13 cellular contexts compared by ENCODE assay signal in genomic region chr1:31987231-31987630, GRCh38. TPM values are rescaled to one million over a fixed set of nuclear protein-coding genes. Genes with fewer than 3 reads are reported as not detected.
DNase-seq lines count a peak whose midpoint lies in the region; ATAC-seq, FAIRE-seq and TF ChIP-seq lines count a peak whose summit lies in the region.
"Had no signal": no experiment of that assay in that cellular context is flagged by ENCODE, and none has a peak within 500 bp of the region (broad histone marks: within the 10 kb centered on the region; RNA-seq: fewer than 3 reads in every experiment).

No MANE protein-coding gene starts in this region.

- TF ChIP-seq CTCF in H1 (IDR thresholded peaks at IDR 0.05; ENCODE audit: control extremely low read depth in 1 of 3, insufficient read depth in 1 of 3, low read depth in 1 of 3, low read length in 3 of 3) = no peak

- H3K4me1 ChIP-seq in H1 (replicated peaks in 1 of 4; ENCODE audit: control insufficient read depth in 3 of 4, insufficient read depth in 4 of 4, low read length in 3 of 4) = peaks cover 0 to 6% (median 3%) of the 10 kb centered on the region in 4 experiments; a peak in 6 of 7 replicates
- H3K4me1 ChIP-seq: right lobe of liver had no signal

- H2BK12ac ChIP-seq in H1 (ENCODE audit: low read depth, low read length) = 0 out of 2 replicates have a peak overlapping the region, but pooled peaks have one; percentile 18

- H3K27ac ChIP-seq in H1 (ENCODE audit: low read depth, low read length) = no peak overlapping the region
- H3K27ac ChIP-seq: right lobe of liver, upper lobe of left lung had no signal

- H3K9ac ChIP-seq in H1 (replicated peaks in 1 of 4; ENCODE audit: extremely low read depth in 1 of 4, low read depth in 3 of 4, low read length in 3 of 4) = no peak overlapping the region

- no peak for ATAC-seq in stimulated activated effector memory CD8-positive, alpha-beta T cell treated with anti-CD3 and anti-CD28 coated beads, Interleukin-12 subunit alpha, Interleukin-12 subunit beta, amount 100 ng/mL, for 72 hours
- ATAC-seq in GM18498 (IDR thresholded peaks at IDR 0.05; ENCODE audit: unreplicated experiment) = no peak
- no peak for ATAC-seq in GM18870 (IDR thresholded peaks at IDR 0.05; ENCODE audit: unreplicated experiment)
- ATAC-seq: right lobe of liver had no signal

- no peak overlapping the region for H3K14ac ChIP-seq in H1 (ENCODE audit: insufficient read length)

- H4K8ac ChIP-seq in H1 (ENCODE audit: extremely low read depth, insufficient read depth, low read length) = no peak overlapping the region; the same call in 1 of the 2 replicates

- no peaks in the 10 kb centered on the region; the same call in 1 of the 2 replicates for H3K23me2 ChIP-seq in H1 (ENCODE audit: low read depth, low read length)

- TF ChIP-seq POLR2A in H1 (IDR thresholded peaks at IDR 0.05; ENCODE audit: control extremely low read depth in 1 of 2, low read depth in 2 of 2, low read length in 2 of 2) = no peak

- DNase-seq in activated CD4-positive, alpha-beta T cell treated with anti-CD3 and anti-CD28 coated beads, Interleukin-2, amount 10 ng/mL, durations not matched to agents 7 days and 5 days = no peak
- no peak for DNase-seq in activated CD4-positive, alpha-beta T cell treated with anti-CD3 and anti-CD28 coated beads, Interleukin-2, amount 50 U/mL, for 1 hour
- DNase-seq in NCI-H2107 treated with DMSO at 0.1 percent for 48 hours (lab: John Stamatoyannopoulos, UW; ENCODE audit: unreplicated experiment) (peak; percentile 48), H1 (ENCODE audit: low read depth in 1 of 2, low spot score in 2 of 2) (peak in 1 of 2 experiments; percentile 57), AG08396 (ENCODE audit: low spot score) (no peak)
- no peak for DNase-seq in stimulated activated effector memory CD8-positive, alpha-beta T cell treated with anti-CD3 and anti-CD28 coated beads, Interleukin-12 subunit alpha, Interleukin-12 subunit beta, amount 100 ng/mL, for 72 hours (ENCODE audit: low spot score in 2 of 2)
- DNase-seq: activated CD8-positive, alpha-beta memory T cell treated with anti-CD3 and anti-CD28 coated beads, Interleukin-2, amount 50 U/mL, for 4 hours; HCEC 1CT; midbrain; right lobe of liver; upper lobe of left lung had no signal

- 56% methylated on average over 9 of the region's 9 CpGs; no CpG with 5 or more reads in 1 of the 2 experiments for WGBS in H1 (ENCODE audit: extremely low coverage in 1 of 2, insufficient coverage in 1 of 2, insufficient read length in 1 of 2, insufficient replicate concordance in 2 of 2, low coverage in 1 of 2, low lambda C conversion rate in 2 of 2, missing lambda C conversion rate in 1 of 2), 2 experiments

- no peak overlapping the region for H3K4me2 ChIP-seq in H1 (ENCODE audit: insufficient read depth in 1 of 2, low read depth in 2 of 2, low read length in 2 of 2)

- H3K9me3 ChIP-seq in H1 (ENCODE audit: insufficient read depth in 2 of 2, low read depth in 1 of 2, low read length in 1 of 2) = 0 out of 4 replicates have a peak, but pooled peaks cover 0 to 3% of the 10 kb centered on the region in 2 experiments
- H3K9me3 ChIP-seq: right lobe of liver, upper lobe of left lung had no signal

- H3K27me3 Mint-ChIP-seq in activated CD4-positive, alpha-beta T cell treated with anti-CD3 and anti-CD28 coated beads, Interleukin-2, amount 10 ng/mL, durations not matched to agents 7 days and 5 days = no peaks in the 10 kb centered on the region

- H3K36me3 Mint-ChIP-seq in activated CD4-positive, alpha-beta T cell treated with anti-CD3 and anti-CD28 coated beads, Interleukin-2, amount 10 ng/mL, durations not matched to agents 7 days and 5 days (ENCODE audit: low read depth) = peaks cover 4% of the 10 kb centered on the region
- H3K36me3 Mint-ChIP-seq in stimulated activated effector memory CD8-positive, alpha-beta T cell treated with anti-CD3 and anti-CD28 coated beads, Interleukin-12 subunit alpha, Interleukin-12 subunit beta, amount 100 ng/mL, for 72 hours = no peaks in the 10 kb centered on the region

- H2AK5ac ChIP-seq in H1 (ENCODE audit: low read depth, low read length) = no peak overlapping the region

- no peaks in the 10 kb centered on the region for H3K27me3 ChIP-seq in H1 (replicated peaks in 1 of 4; ENCODE audit: control insufficient read depth in 3 of 4, extremely low read depth in 1 of 4, insufficient read depth in 3 of 4, low read length in 3 of 4)
- H3K27me3 ChIP-seq: right lobe of liver, upper lobe of left lung had no signal

- no peak overlapping the region for H3K23ac ChIP-seq in H1 (ENCODE audit: insufficient read length)

- H3K79me2 ChIP-seq in H1 (ENCODE audit: control insufficient read depth in 1 of 2, insufficient read depth in 2 of 2, low read length in 2 of 2) = no peaks in the 10 kb centered on the region

- H3K4ac ChIP-seq in H1 (replicated peaks; ENCODE audit: insufficient read length, low read depth, low read length) = no peak overlapping the region

- no peaks in the 10 kb centered on the region for H3K79me1 ChIP-seq in H1 (ENCODE audit: low read depth, low read length)

- no peak overlapping the region for H2BK15ac ChIP-seq in H1 (ENCODE audit: low read length)

- TF ChIP-seq RAD21 in H1 (IDR thresholded peaks at IDR 0.05 in 1 of 2, conservative IDR thresholded peaks at IDR 0.05 in 1 of 2; ENCODE audit: low read depth in 2 of 2, low read length in 2 of 2) = no peak

- H3K4me1 Mint-ChIP-seq in activated CD4-positive, alpha-beta T cell treated with anti-CD3 and anti-CD28 coated beads, Interleukin-2, amount 10 ng/mL, durations not matched to agents 7 days and 5 days = peaks cover 50% of the 10 kb centered on the region
- peaks cover 40% of the 10 kb centered on the region for H3K4me1 Mint-ChIP-seq in stimulated activated effector memory CD8-positive, alpha-beta T cell treated with anti-CD3 and anti-CD28 coated beads, Interleukin-12 subunit alpha, Interleukin-12 subunit beta, amount 100 ng/mL, for 72 hours

- peak overlapping the region; percentile 46 for H3K27ac Mint-ChIP-seq in activated CD4-positive, alpha-beta T cell treated with anti-CD3 and anti-CD28 coated beads, Interleukin-2, amount 10 ng/mL, durations not matched to agents 7 days and 5 days
- peak overlapping the region; percentile 85 for H3K27ac Mint-ChIP-seq in stimulated activated effector memory CD8-positive, alpha-beta T cell treated with anti-CD3 and anti-CD28 coated beads, Interleukin-12 subunit alpha, Interleukin-12 subunit beta, amount 100 ng/mL, for 72 hours

- H3K9me3 Mint-ChIP-seq in activated CD4-positive, alpha-beta T cell treated with anti-CD3 and anti-CD28 coated beads, Interleukin-2, amount 10 ng/mL, durations not matched to agents 7 days and 5 days = peaks cover 4% of the 10 kb centered on the region
- no peaks in the 10 kb centered on the region for H3K9me3 Mint-ChIP-seq in stimulated activated effector memory CD8-positive, alpha-beta T cell treated with anti-CD3 and anti-CD28 coated beads, Interleukin-12 subunit alpha, Interleukin-12 subunit beta, amount 100 ng/mL, for 72 hours

- no peak overlapping the region for H2BK20ac ChIP-seq in H1 (ENCODE audit: low read length)

- no peak overlapping the region for H2BK120ac ChIP-seq in H1 (replicated peaks; ENCODE audit: low read depth, low read length)

- H4K20me1 ChIP-seq in H1 (replicated peaks in 1 of 2; ENCODE audit: control insufficient read depth in 1 of 2, insufficient read depth in 2 of 2, low read length in 2 of 2) = no peaks in the 10 kb centered on the region

- POLR2A ChIA-PET in activated CD4-positive, alpha-beta T cell treated with anti-CD3 and anti-CD28 coated beads, Interleukin-2, amount 10 ng/mL, durations not matched to agents 7 days and 5 days (lab: Charles Lee) = no interaction called here
- POLR2A ChIA-PET in H1 (lab: Charles Lee; ENCODE audit: partially characterized antibody) = interaction anchor here (0.6 to 1.8 kb wide), 3 partner anchors 28 to 149 kb away, joined by 3 to 5 read pairs (median 3); no protein-coding TSS in a partner anchor

- H3K36me3 ChIP-seq in H1 (ENCODE audit: control insufficient read depth in 2 of 4, insufficient read depth in 4 of 4, low read length in 3 of 4) = no peaks in the 10 kb centered on the region
- H3K36me3 ChIP-seq: right lobe of liver, upper lobe of left lung had no signal

- H4K91ac ChIP-seq in H1 (replicated peaks; ENCODE audit: insufficient read length, low read length) = no peak overlapping the region

- no peak for TF ChIP-seq EP300 in H1 (IDR thresholded peaks at IDR 0.05; ENCODE audit: borderline replicate concordance in 1 of 2, low read depth in 2 of 2, low read length in 2 of 2)

- FAIRE-seq in H1 (lab: Jason Lieb, UNC) = no peak

- peak overlapping the region; percentile 9; the same call in 1 of the 2 replicates for H3K18ac ChIP-seq in H1 (ENCODE audit: extremely low read depth, low read length)

- CTCF ChIA-PET in activated CD4-positive, alpha-beta T cell treated with anti-CD3 and anti-CD28 coated beads, Interleukin-2, amount 10 ng/mL, durations not matched to agents 7 days and 5 days (lab: Charles Lee) = interaction anchor here (1.1 to 1.5 kb wide), 5 partner anchors 12 to 192 kb away, joined by 3 to 6 read pairs (median 4); partner anchors contain the start of gene TXLNA
- CTCF ChIA-PET in H1 (lab: Charles Lee; ENCODE audit: partially characterized antibody) = interaction anchor here (0.6 to 2.3 kb wide), 8 partner anchors 9 to 166 kb away, joined by 4 to 10 read pairs (median 5); no protein-coding TSS in a partner anchor

- no peak overlapping the region for H4K5ac ChIP-seq in H1 (ENCODE audit: insufficient read length, low read depth, low read length)

- H3K4me3 Mint-ChIP-seq in activated CD4-positive, alpha-beta T cell treated with anti-CD3 and anti-CD28 coated beads, Interleukin-2, amount 10 ng/mL, durations not matched to agents 7 days and 5 days = no peak overlapping the region
- H3K4me3 Mint-ChIP-seq in stimulated activated effector memory CD8-positive, alpha-beta T cell treated with anti-CD3 and anti-CD28 coated beads, Interleukin-12 subunit alpha, Interleukin-12 subunit beta, amount 100 ng/mL, for 72 hours = no peak overlapping the region

- H2AFZ ChIP-seq in H1 (ENCODE audit: low read length) = peak overlapping the region; percentile 69; the same call in 1 of the 2 replicates

- no peak overlapping the region for H3K4me3 ChIP-seq in H1 (ENCODE audit: extremely low read depth in 1 of 4, insufficient read depth in 2 of 4, low read depth in 3 of 4, low read length in 4 of 4)
- H3K4me3 ChIP-seq: right lobe of liver, upper lobe of left lung had no signal

- 0 out of 2 replicates have a peak overlapping the region, but pooled peaks have one; percentile 11 for H2BK5ac ChIP-seq in H1 (ENCODE audit: low read depth, low read length)

- no peak overlapping the region for H3K56ac ChIP-seq in H1 (replicated peaks; ENCODE audit: insufficient read length, low read depth, low read length)

RNA-seq across cellular contexts. Expression of gene KHDRBS1, which starts 26.4 kb away (rescaled TPM):
- 100 to 1,000 TPM; 174 to 183 TPM for total RNA-seq in activated CD4-positive, alpha-beta T cell treated with anti-CD3 and anti-CD28 coated beads, Interleukin-2, amount 10 ng/mL, durations not matched to agents 7 days and 5 days
- 281 and 284 TPM in 2 replicates for total RNA-seq in H1 (2021; fragmentation: NEBNext Ultra II Directional; extraction: Animal tissue kit (Norgen Biotek cat#: 25700))
- 53.8 and 62.7 TPM in 2 replicates for polyA plus RNA-seq in H1 (2011; rRNA removed)
- 64.7 TPM for polyA plus RNA-seq in H1 (2011; cell fraction: cytosol; rRNA removed)
- polyA plus RNA-seq in H1 (2011; cell fraction: nucleus; rRNA removed) = 110 TPM
- polyA plus RNA-seq in H1 (2012, experiment 1 of 2) = 171 to 223 TPM (median 192 TPM) in 4 replicates
- polyA plus RNA-seq in H1 (2012, experiment 2 of 2) = 72.6 TPM
- 218 TPM for polyA plus RNA-seq in H1 (2013, experiment 1 of 2)
- 211 TPM for polyA plus RNA-seq in H1 (2013, experiment 2 of 2)
- 49.3 and 53.9 TPM in 2 replicates for polyA minus RNA-seq in H1 (2011; rRNA and poly(A)+ RNA removed)
- polyA minus RNA-seq in H1 (2011; cell fraction: cytosol; rRNA and poly(A)+ RNA removed) = 93.5 TPM
- polyA minus RNA-seq in H1 (2011; cell fraction: nucleus; rRNA and poly(A)+ RNA removed) = 69.0 TPM

RNA-seq across cellular contexts. Expression of gene PTP4A2, which starts 49.1 kb away (rescaled TPM):
- total RNA-seq in activated CD4-positive, alpha-beta T cell treated with anti-CD3 and anti-CD28 coated beads, Interleukin-2, amount 10 ng/mL, durations not matched to agents 7 days and 5 days = 100 to 1,000 TPM; 334 to 347 TPM
- 167 and 214 TPM in 2 replicates for total RNA-seq in H1 (2021; fragmentation: NEBNext Ultra II Directional; extraction: Animal tissue kit (Norgen Biotek cat#: 25700))
- 39.1 and 87.4 TPM in 2 replicates for polyA plus RNA-seq in H1 (2011; rRNA removed)
- 92.5 TPM for polyA plus RNA-seq in H1 (2011; cell fraction: cytosol; rRNA removed)
- polyA plus RNA-seq in H1 (2011; cell fraction: nucleus; rRNA removed) = 67.4 TPM
- 138 to 236 TPM (median 166 TPM) in 4 replicates for polyA plus RNA-seq in H1 (2012, experiment 1 of 2)
- 38.0 TPM for polyA plus RNA-seq in H1 (2012, experiment 2 of 2)
- 296 TPM for polyA plus RNA-seq in H1 (2013, experiment 1 of 2)
- 306 TPM for polyA plus RNA-seq in H1 (2013, experiment 2 of 2)
- polyA minus RNA-seq in H1 (2011; rRNA and poly(A)+ RNA removed) = 197 and 236 TPM in 2 replicates
- polyA minus RNA-seq in H1 (2011; cell fraction: cytosol; rRNA and poly(A)+ RNA removed) = 146 TPM
- polyA minus RNA-seq in H1 (2011; cell fraction: nucleus; rRNA and poly(A)+ RNA removed) = 133 TPM
